ENCODE assay signal across 11 cellular contexts in the genomic region with DNA sequence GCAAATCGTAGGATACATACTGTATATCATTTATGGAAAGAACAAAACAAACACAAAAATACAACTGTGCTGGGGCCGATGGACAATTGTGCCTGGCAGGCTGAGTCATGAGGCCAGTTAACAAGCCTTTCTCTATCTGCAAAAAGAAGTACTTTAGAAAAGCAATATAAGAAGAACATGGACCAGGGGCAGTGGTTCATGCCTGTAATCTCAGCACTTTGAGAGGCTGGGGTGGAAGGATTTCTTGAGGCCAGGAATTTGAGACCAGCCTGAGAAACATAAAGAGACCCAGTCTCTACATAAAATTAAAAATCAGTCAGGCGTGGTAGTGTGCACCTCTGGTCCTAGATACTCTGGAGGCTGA. TPM values are rescaled to one million over a fixed set of nuclear protein-coding genes. Genes with fewer than 3 reads are reported as not detected.
DNase-seq lines count a peak whose midpoint lies in the region; ATAC-seq and TF ChIP-seq lines count a peak whose summit lies in the region.
"Had no signal": no experiment of that assay in that cellular context is flagged by ENCODE, and none has a peak within 500 bp of the region (broad histone marks: within the 10 kb centered on the region; RNA-seq: fewer than 3 reads in every experiment).

No MANE protein-coding gene starts in this region.

- no peak overlapping the region for H3K4me3 ChIP-seq in CD4-positive, alpha-beta memory T cell (ENCODE audit: low read length in 2 of 2)
- no peak overlapping the region for H3K4me3 ChIP-seq in endodermal cell (ENCODE audit: low read length)

- no peaks in the 10 kb centered on the region for H3K27me3 ChIP-seq in CD4-positive, alpha-beta memory T cell (ENCODE audit: insufficient read depth, low read length)
- H3K27me3 ChIP-seq in endodermal cell (ENCODE audit: control insufficient read depth, insufficient read depth, low read length, poor library complexity, severe bottlenecking) = no peaks in the 10 kb centered on the region
- H3K27me3 ChIP-seq: ovary had no signal

- peaks cover 27 to 65% (median 44%) of the 10 kb centered on the region in 4 donors for H3K4me1 Mint-ChIP-seq in CD4-positive, alpha-beta memory T cell
- H3K4me1 Mint-ChIP-seq in endodermal cell (peaks cover 14% of the 10 kb centered on the region), osteocyte (ENCODE audit: unreplicated experiment) (peaks cover 21% of the 10 kb centered on the region)

- H3K27ac Mint-ChIP-seq in CD4-positive, alpha-beta memory T cell = peak overlapping the region in 4 of 7 donors; percentile 48 to 86 (median 66)
- peak overlapping the region; percentile 35 for H3K27ac Mint-ChIP-seq in endodermal cell
- H3K27ac Mint-ChIP-seq in osteocyte (ENCODE audit: unreplicated experiment) = peak overlapping the region; percentile 93

- no peak for DNase-seq in CD4-positive, alpha-beta memory T cell
- DNase-seq in RWPE1 (ENCODE audit: low spot score) (no peak), endodermal cell (peak; percentile 39), osteocyte (ENCODE audit: extremely low spot score, unreplicated experiment) (no peak), activated gamma-delta T cell (lab: John Stamatoyannopoulos, UW) (no peak), NCI-H82 treated with DMSO at 0.1 percent for 48 hours (lab: John Stamatoyannopoulos, UW; ENCODE audit: unreplicated experiment) (no peak)
- DNase-seq: cerebellar nuclear complex; NK-92 treated with Interleukin-12 subunit alpha and Interleukin-12 subunit beta, amount 100 ng/mL, for 24 hours had no signal

- intact Hi-C loops in CD4-positive, alpha-beta memory T cell (cut with micrococcal nuclease) = no loop called here

- 96 to 100% methylated on average over 1 to 2 of the region's 3 CpGs for WGBS in endodermal cell (ENCODE audit: insufficient coverage in 1 of 2, insufficient read length in 1 of 2), 2 experiments

- H3K4me1 ChIP-seq in CD4-positive, alpha-beta memory T cell (ENCODE audit: insufficient read depth, low read length) = peaks cover 54% of the 10 kb centered on the region
- no peaks in the 10 kb centered on the region for H3K4me1 ChIP-seq in endodermal cell (ENCODE audit: control insufficient read depth, insufficient read depth, low read length)

- H3K36me3 Mint-ChIP-seq in CD4-positive, alpha-beta memory T cell = peaks cover 0 to 2% of the 10 kb centered on the region in 2 donors
- H3K36me3 Mint-ChIP-seq in endodermal cell (ENCODE audit: low read depth) (no peaks in the 10 kb centered on the region), osteocyte (ENCODE audit: unreplicated experiment) (no peaks in the 10 kb centered on the region)

- no peak overlapping the region for H3K27ac ChIP-seq in CD4-positive, alpha-beta memory T cell (ENCODE audit: low read depth, low read length)
- peak overlapping the region; percentile 85 for H3K27ac ChIP-seq in RWPE1
- H3K27ac ChIP-seq in endodermal cell (ENCODE audit: low read depth, low read length) = no peak overlapping the region

- H3K9ac ChIP-seq in endodermal cell (ENCODE audit: extremely low read depth, low read length, poor library complexity, severe bottlenecking) = no peak overlapping the region

- H3K9me3 Mint-ChIP-seq in CD4-positive, alpha-beta memory T cell = no peaks in the 10 kb centered on the region
- no peaks in the 10 kb centered on the region for H3K9me3 Mint-ChIP-seq in endodermal cell
- H3K9me3 Mint-ChIP-seq in osteocyte (ENCODE audit: unreplicated experiment) = no peaks in the 10 kb centered on the region

- no peaks in the 10 kb centered on the region for H3K36me3 ChIP-seq in CD4-positive, alpha-beta memory T cell (ENCODE audit: insufficient read depth, low read length)
- no peaks in the 10 kb centered on the region for H3K36me3 ChIP-seq in endodermal cell (ENCODE audit: control insufficient read depth, insufficient read depth, low read length)
- H3K36me3 ChIP-seq: ovary had no signal

- CTCF ChIA-PET in CD4-positive, alpha-beta memory T cell (lab: Charles Lee; ENCODE audit: partially characterized antibody) = interaction anchor here (2.2 kb wide), 1 partner anchor 34 kb away, joined by 9 read pairs; no protein-coding TSS in a partner anchor
- CTCF ChIA-PET in RWPE1 (lab: Yijun Ruan, JAX) = no interaction called here

- TF ChIP-seq CTCF in RWPE1 (conservative IDR thresholded peaks at IDR 0.05; ENCODE audit: low read depth) (no peak), endodermal cell (conservative IDR thresholded peaks at IDR 0.05) (no peak), osteocyte (IDR thresholded peaks at IDR 0.05) (no peak)

- H3K9me3 ChIP-seq in CD4-positive, alpha-beta memory T cell (ENCODE audit: control insufficient read depth in 1 of 2, low read length in 2 of 2) = no peaks in the 10 kb centered on the region
- no peaks in the 10 kb centered on the region for H3K9me3 ChIP-seq in endodermal cell (ENCODE audit: control insufficient read depth, low read length)
- H3K9me3 ChIP-seq: ovary had no signal

- H3K4me3 Mint-ChIP-seq in CD4-positive, alpha-beta memory T cell = peak overlapping the region in 1 of 8 donors; percentile 73
- H3K4me3 Mint-ChIP-seq in endodermal cell = no peak overlapping the region
- H3K4me3 Mint-ChIP-seq in osteocyte (ENCODE audit: unreplicated experiment) = peak overlapping the region; percentile 26

- H3K27me3 Mint-ChIP-seq in CD4-positive, alpha-beta memory T cell = peaks cover 0 to 2% of the 10 kb centered on the region in 2 donors
- H3K27me3 Mint-ChIP-seq in endodermal cell (ENCODE audit: insufficient read depth) (no peaks in the 10 kb centered on the region), osteocyte (ENCODE audit: unreplicated experiment) (no peaks in the 10 kb centered on the region)

- POLR2A ChIA-PET in CD4-positive, alpha-beta memory T cell (lab: Charles Lee; ENCODE audit: partially characterized antibody) = interaction anchor here (1.4 kb wide), 1 partner anchor 14 kb away, joined by 5 read pairs; a partner anchor contains a TSS
- POLR2A ChIA-PET in RWPE1 (lab: Yijun Ruan, JAX; ENCODE audit: low non-redundant PET) = no interaction called here

- no peak for ATAC-seq in HG03097 (IDR thresholded peaks at IDR 0.05; ENCODE audit: low FRiP score, unreplicated experiment)
- no peak for ATAC-seq in GM18858 (IDR thresholded peaks at IDR 0.05; ENCODE audit: unreplicated experiment)

RNA-seq across cellular contexts. Expression of a gene that starts 13.8 kb away (rescaled TPM):
- 100 to 1,000 TPM; 117 to 124 TPM for total RNA-seq in CD4-positive, alpha-beta memory T cell
- 100 to 1,000 TPM; 343 to 402 TPM for polyA plus RNA-seq in CD4-positive, alpha-beta memory T cell
- total RNA-seq in endodermal cell = under 1 TPM in 1 of 2 donors, not detected in 1; 0.44 TPM
- polyA plus RNA-seq in endodermal cell (2013, experiment 1 of 2) = not detected
- not detected for polyA plus RNA-seq in endodermal cell (2013, experiment 2 of 2)
- not detected in 2 replicates for total RNA-seq in osteocyte

RNA-seq across cellular contexts. Expression of a gene that starts 20.9 kb away (rescaled TPM):
- total RNA-seq in CD4-positive, alpha-beta memory T cell = 10 to 100 TPM; 66.4 to 66.9 TPM
- polyA plus RNA-seq in CD4-positive, alpha-beta memory T cell = 100 to 1,000 TPM; 102 to 116 TPM
- total RNA-seq in endodermal cell = 1 to 10 TPM in 1 of 2 donors, under 1 TPM in 1; 0.55 to 1.4 TPM
- 0.46 TPM for polyA plus RNA-seq in endodermal cell (2013, experiment 1 of 2)
- 0.41 TPM for polyA plus RNA-seq in endodermal cell (2013, experiment 2 of 2)
- total RNA-seq in osteocyte = 13.1 and 17.0 TPM in 2 replicates

RNA-seq across cellular contexts. Expression of a gene that starts 39.5 kb away (rescaled TPM):
- 100 to 1,000 TPM in 1 of 2 experiments, 10 to 100 TPM in 1; 97.7 to 101 TPM for total RNA-seq in CD4-positive, alpha-beta memory T cell
- polyA plus RNA-seq in CD4-positive, alpha-beta memory T cell = 10 to 100 TPM; 10.3 to 12.1 TPM
- 10 to 100 TPM in 1 of 2 donors, 1 to 10 TPM in 1; 5.6 to 17.8 TPM for total RNA-seq in endodermal cell
- polyA plus RNA-seq in endodermal cell (2013, experiment 1 of 2) = 15.1 TPM
- 12.9 TPM for polyA plus RNA-seq in endodermal cell (2013, experiment 2 of 2)
- total RNA-seq in osteocyte = 6.9 and 9.1 TPM in 2 replicates

RNA-seq across cellular contexts. Expression of a gene that starts 47.0 kb away (rescaled TPM):
- 1 to 10 TPM; 1.1 to 1.3 TPM for total RNA-seq in CD4-positive, alpha-beta memory T cell
- polyA plus RNA-seq in CD4-positive, alpha-beta memory T cell = not detected
- total RNA-seq in endodermal cell (1 to 10 TPM; 8.4 to 9.1 TPM), osteocyte (16.4 and 17.0 TPM in 2 replicates)
- polyA plus RNA-seq in endodermal cell (2013, experiment 1 of 2) = 1.5 TPM
- polyA plus RNA-seq in endodermal cell (2013, experiment 2 of 2) = 1.9 TPM

RNA-seq across cellular contexts. Expression of a gene that starts 55.6 kb away (rescaled TPM):
- total RNA-seq in CD4-positive, alpha-beta memory T cell = 1 to 10 TPM in 1 of 2 experiments, under 1 TPM in 1; 0.67 to 1.3 TPM
- polyA plus RNA-seq in CD4-positive, alpha-beta memory T cell = under 1 TPM; 0.24 to 0.53 TPM
- total RNA-seq in endodermal cell = 10 to 100 TPM; 32.1 to 87.7 TPM
- polyA plus RNA-seq in endodermal cell (2013, experiment 1 of 2) = 9.0 TPM
- 4.3 TPM for polyA plus RNA-seq in endodermal cell (2013, experiment 2 of 2)
- total RNA-seq in osteocyte = 2.5 and 3.2 TPM in 2 replicates

Comparison
In these comparisons a context has a peak if more than half of its experiments do, and no peak if none do; other contexts are left out.
1. H3K27ac Mint-ChIP-seq: peak in every context shown above with its lines; median percentile 93 in osteocyte; 66 in CD4-positive, alpha-beta memory T cell; 35 in endodermal cell.
2. RNA of a gene that starts 13.8 kb away (total RNA-seq): 117 to 124 TPM in CD4-positive, alpha-beta memory T cell; 0.44 TPM in endodermal cell and not detected in osteocyte; every median in the first group is over 10 times any median in the second.